10 cellular contexts compared by ENCODE assay signal in the genomic region with DNA sequence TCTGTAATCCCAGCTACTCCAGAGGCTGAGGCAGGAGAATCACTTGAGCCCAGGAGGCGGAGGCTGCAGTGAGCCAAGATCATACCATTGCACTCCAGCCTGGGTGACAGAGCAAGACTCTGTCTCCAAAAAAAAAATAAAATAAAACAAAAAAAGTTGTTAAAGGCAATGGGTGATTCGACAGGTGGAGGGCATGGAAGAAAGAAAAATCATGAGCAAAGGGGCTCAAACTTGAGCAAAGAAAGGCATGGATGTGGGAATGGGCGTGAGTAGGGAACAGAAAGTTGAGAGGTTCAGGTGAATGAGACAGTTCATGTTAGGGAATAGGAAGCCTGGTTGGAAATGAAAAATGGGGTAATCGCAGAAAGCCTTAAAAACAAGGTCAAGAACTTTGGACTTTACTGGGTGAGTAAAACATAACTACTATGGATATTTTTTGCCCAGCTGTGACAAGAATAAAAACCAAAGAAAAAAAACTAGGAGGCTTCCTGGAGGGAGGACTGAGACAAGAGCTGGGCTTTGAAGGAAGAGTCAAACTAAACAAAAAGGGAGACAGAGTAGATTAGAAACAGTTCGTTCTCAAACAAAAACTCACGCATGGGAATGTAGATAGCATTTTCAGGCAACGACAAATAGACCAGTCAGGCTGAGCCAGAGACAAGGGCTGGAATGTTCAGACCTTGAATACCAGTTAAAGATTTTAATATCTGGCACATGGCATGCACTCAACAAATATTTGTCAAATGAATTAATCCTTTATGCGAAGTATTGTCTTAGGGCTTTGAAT. TPM values are rescaled to one million over a fixed set of nuclear protein-coding genes. Genes with fewer than 3 reads are reported as not detected.
A peak's percentile ranks its signal among the peaks of the same experiment; 100 is the strongest.
DNase-seq lines count a peak whose midpoint lies in the region; ATAC-seq, FAIRE-seq and TF ChIP-seq lines count a peak whose summit lies in the region.
"Had no signal": no experiment of that assay in that cellular context is flagged by ENCODE, and none has a peak within 500 bp of the region (broad histone marks: within the 10 kb centered on the region; RNA-seq: fewer than 3 reads in every experiment).

No MANE protein-coding gene starts in this region.

- no peak overlapping the region for H2AFZ ChIP-seq in SK-N-SH (ENCODE audit: low read depth)

- H4K20me1 ChIP-seq in SK-N-SH (ENCODE audit: insufficient read depth) = no peaks in the 10 kb centered on the region

- peaks cover 19% of the 10 kb centered on the region for H3F3A ChIP-seq in SK-N-SH (replicated peaks; ENCODE audit: insufficient read depth)

- WGBS in SK-N-SH (ENCODE audit: low lambda C conversion rate) = 60% methylated on average over 8 of the region's 8 CpGs
- 18 to 20% methylated on average over 8 of the region's 8 CpGs for WGBS in pancreas, 2 donors

- peaks cover 0 to 2% of the 10 kb centered on the region in 2 donors for H3K27me3 Mint-ChIP-seq in CD8-positive, alpha-beta memory T cell
- H3K27me3 Mint-ChIP-seq: stimulated activated naive CD8-positive, alpha-beta T cell treated with anti-CD3 and anti-CD28 coated beads, Interleukin-15, Interleukin-2, amounts not matched to agents 100 ng/mL and 50 ng/mL, for 24 hours had no signal

- peak overlapping the region; percentile 32; the same call in 1 of the 2 replicates for H3K4me2 ChIP-seq in SK-N-SH

- H3K36me3 Mint-ChIP-seq in CD8-positive, alpha-beta memory T cell = peaks cover 0 to 25% (median 6%) of the 10 kb centered on the region in 3 donors

- TF ChIP-seq CTCF in SK-N-SH (IDR thresholded peaks at IDR 0.05) (no peak), fibroblast of pulmonary artery (IDR thresholded peaks at IDR 0.05; ENCODE audit: low read length, missing control alignments) (no peak), pancreas (IDR thresholded peaks at IDR 0.05) (no peak)

- POLR2A ChIA-PET in CD8-positive, alpha-beta memory T cell (lab: Charles Lee) = no interaction called here
- POLR2A ChIA-PET in SK-N-SH (lab: Yijun Ruan, JAX) = no interaction called here

- peak; percentile 83 to 91 (median 89) for ATAC-seq in pancreas
- no peak for ATAC-seq in GM18858 (IDR thresholded peaks at IDR 0.05; ENCODE audit: unreplicated experiment)

- no peak overlapping the region for H3K4me3 Mint-ChIP-seq in CD8-positive, alpha-beta memory T cell
- H3K4me3 Mint-ChIP-seq: stimulated activated naive CD8-positive, alpha-beta T cell treated with anti-CD3 and anti-CD28 coated beads, Interleukin-15, Interleukin-2, amounts not matched to agents 100 ng/mL and 50 ng/mL, for 24 hours had no signal

- no peak for DNase-seq in CD8-positive, alpha-beta memory T cell
- DNase-seq in SK-N-SH = no peak
- DNase-seq in fibroblast of pulmonary artery (ENCODE audit: low read depth) = peak; percentile 64
- DNase-seq in pancreas = peak in 1 of 6 donors; percentile 30
- DNase-seq in superior temporal gyrus (ENCODE audit: extremely low spot score) = no peak
- no peak for DNase-seq in activated gamma-delta T cell (lab: John Stamatoyannopoulos, UW)
- no peak for DNase-seq in iPS-NIHi11 (ENCODE audit: low spot score)
- DNase-seq: small intestine had no signal

- H3K79me2 ChIP-seq in SK-N-SH (ENCODE audit: insufficient read depth) = peaks cover 61% of the 10 kb centered on the region

- no peak for TF ChIP-seq EP300 in SK-N-SH (IDR thresholded peaks at IDR 0.05; ENCODE audit: borderline replicate concordance in 1 of 2, low read depth in 1 of 2, low read length in 1 of 2)

- no peaks in the 10 kb centered on the region for H3K9me3 Mint-ChIP-seq in CD8-positive, alpha-beta memory T cell
- H3K9me3 Mint-ChIP-seq: stimulated activated naive CD8-positive, alpha-beta T cell treated with anti-CD3 and anti-CD28 coated beads, Interleukin-15, Interleukin-2, amounts not matched to agents 100 ng/mL and 50 ng/mL, for 24 hours had no signal

- H3K9me3 ChIP-seq in CD8-positive, alpha-beta memory T cell (ENCODE audit: low read length) = no peaks in the 10 kb centered on the region
- H3K9me3 ChIP-seq in SK-N-SH = no peaks in the 10 kb centered on the region
- no peaks in the 10 kb centered on the region for H3K9me3 ChIP-seq in pancreas

- H3K27ac Mint-ChIP-seq in CD8-positive, alpha-beta memory T cell = peak overlapping the region; percentile 8 to 93 (median 40)
- H3K27ac Mint-ChIP-seq: stimulated activated naive CD8-positive, alpha-beta T cell treated with anti-CD3 and anti-CD28 coated beads, Interleukin-15, Interleukin-2, amounts not matched to agents 100 ng/mL and 50 ng/mL, for 24 hours had no signal

- CTCF ChIA-PET in CD8-positive, alpha-beta memory T cell (lab: Charles Lee) = no interaction called here
- CTCF ChIA-PET in SK-N-SH (lab: Yijun Ruan, JAX) = no interaction called here

- FAIRE-seq in pancreas (lab: Jason Lieb, UNC) = no peak
- FAIRE-seq: small intestine had no signal

- peaks cover 10% of the 10 kb centered on the region for H3K36me3 ChIP-seq in CD8-positive, alpha-beta memory T cell (ENCODE audit: insufficient read depth, low read length)
- H3K36me3 ChIP-seq in SK-N-SH (replicated peaks in 1 of 2; ENCODE audit: control insufficient read depth in 1 of 2, insufficient read depth in 2 of 2, low read length in 1 of 2) (peaks cover 8 to 16% of the 10 kb centered on the region in 2 experiments), pancreas (no peaks in the 10 kb centered on the region)

- H3K9me2 ChIP-seq in SK-N-SH = no peaks in the 10 kb centered on the region

- peaks cover 14 to 23% (median 22%) of the 10 kb centered on the region in 3 donors for H3K4me1 Mint-ChIP-seq in CD8-positive, alpha-beta memory T cell

- no peak for TF ChIP-seq RAD21 in SK-N-SH (IDR thresholded peaks at IDR 0.05; ENCODE audit: low read length)

- H3K27ac ChIP-seq in CD8-positive, alpha-beta memory T cell (ENCODE audit: low read depth, low read length) = no peak overlapping the region
- peak overlapping the region in 1 of 2 experiments; percentile 79; a peak in 3 of 4 replicates for H3K27ac ChIP-seq in SK-N-SH (ENCODE audit: low read depth in 2 of 2, low read length in 1 of 2)
- H3K27ac ChIP-seq in pancreas = peak overlapping the region; percentile 47 to 78 (median 72)

- H3K4me3 ChIP-seq in CD8-positive, alpha-beta memory T cell (ENCODE audit: low read length) = no peak overlapping the region
- H3K4me3 ChIP-seq in SK-N-SH (ENCODE audit: low read depth in 2 of 2, low read length in 1 of 2) (no peak overlapping the region), fibroblast of pulmonary artery (replicated peaks; ENCODE audit: low read depth, low read length) (no peak overlapping the region), pancreas (no peak overlapping the region)

- H3K27me3 ChIP-seq in CD8-positive, alpha-beta memory T cell (ENCODE audit: insufficient read depth, low read length, poor library complexity, severe bottlenecking) = no peaks in the 10 kb centered on the region
- H3K27me3 ChIP-seq in SK-N-SH (ENCODE audit: insufficient read depth) = no peaks in the 10 kb centered on the region
- no peaks in the 10 kb centered on the region for H3K27me3 ChIP-seq in pancreas

- peak overlapping the region; percentile 14; the same call in 1 of the 2 replicates for H3K9ac ChIP-seq in SK-N-SH

- intact Hi-C loops in pancreas (cut with DNase I) = loop anchor here in 1 of 3 donors (10.0 kb wide), 1 partner anchor 74 kb away; no protein-coding TSS in a partner anchor

- H3K4me1 ChIP-seq in CD8-positive, alpha-beta memory T cell (ENCODE audit: insufficient read depth, low read length) = peaks cover 3% of the 10 kb centered on the region
- H3K4me1 ChIP-seq in SK-N-SH (ENCODE audit: control insufficient read depth in 1 of 2, insufficient read depth in 2 of 2, low read depth in 1 of 2, low read length in 1 of 2) (peaks cover 0 to 11% of the 10 kb centered on the region in 2 experiments; a peak in 1 of 4 replicates), pancreas (peaks cover 13 to 36% (median 31%) of the 10 kb centered on the region in 3 donors)

TF ChIP-seq in SK-N-SH, 30 proteins besides CTCF, POLR2A, EP300 and RAD21:
- no peak for TF ChIP-seq USF1 (IDR thresholded peaks at IDR 0.05; ENCODE audit: borderline replicate concordance, low read depth)
- peak; percentile 22; the same call in 1 of the 2 replicates for TF ChIP-seq TCF12 (IDR thresholded peaks at IDR 0.05)

RNA-seq across cellular contexts. Expression of gene PYM1, which starts 18.8 kb away (rescaled TPM):
- 10 to 100 TPM; 35.8 to 38.4 TPM for total RNA-seq in CD8-positive, alpha-beta memory T cell
- polyA plus RNA-seq in CD8-positive, alpha-beta memory T cell = 80.8 TPM
- polyA plus RNA-seq in SK-N-SH (2012; rRNA removed) (36.0 and 36.3 TPM in 2 replicates), pancreas (10 to 100 TPM; 24.4 to 32.9 TPM)
- polyA plus RNA-seq in SK-N-SH (2012; cell fraction: cytosol; rRNA removed) = 39.3 and 40.9 TPM in 2 replicates
- polyA plus RNA-seq in SK-N-SH (2012; cell fraction: nucleus; rRNA removed) = 16.7 and 21.0 TPM in 2 replicates
- 10 to 100 TPM; 10.8 to 14.9 (median 13.0) TPM for total RNA-seq in pancreas

RNA-seq across cellular contexts. Expression of gene DGKA, which starts 22.0 kb away (rescaled TPM):
- total RNA-seq in CD8-positive, alpha-beta memory T cell = 100 to 1,000 TPM; 221 to 236 TPM
- 234 TPM for polyA plus RNA-seq in CD8-positive, alpha-beta memory T cell
- polyA plus RNA-seq in SK-N-SH (2012; rRNA removed) = 74.6 and 75.9 TPM in 2 replicates
- 47.2 and 52.0 TPM in 2 replicates for polyA plus RNA-seq in SK-N-SH (2012; cell fraction: cytosol; rRNA removed)
- 213 and 244 TPM in 2 replicates for polyA plus RNA-seq in SK-N-SH (2012; cell fraction: nucleus; rRNA removed)
- 10 to 100 TPM; 15.5 to 34.9 (median 22.8) TPM for total RNA-seq in pancreas
- 10 to 100 TPM; 40.2 to 53.9 TPM for polyA plus RNA-seq in pancreas

RNA-seq across cellular contexts. Expression of gene PMEL, which starts 56.9 kb away (rescaled TPM):
- under 1 TPM; 0.28 to 0.33 TPM for total RNA-seq in CD8-positive, alpha-beta memory T cell
- polyA plus RNA-seq in CD8-positive, alpha-beta memory T cell = not detected
- polyA plus RNA-seq in SK-N-SH (2012; rRNA removed) (1.8 and 2.7 TPM in 2 replicates), pancreas (1 to 10 TPM; 2.6 to 3.5 TPM)
- 0.60 and 0.79 TPM in 2 replicates for polyA plus RNA-seq in SK-N-SH (2012; cell fraction: cytosol; rRNA removed)
- 5.4 and 5.5 TPM in 2 replicates for polyA plus RNA-seq in SK-N-SH (2012; cell fraction: nucleus; rRNA removed)
- total RNA-seq in pancreas = 1 to 10 TPM; 1.2 to 2.4 (median 2.1) TPM

RNA-seq across cellular contexts. Expression of gene CDK2, which starts 57.7 kb away (rescaled TPM):
- 100 to 1,000 TPM; 117 to 125 TPM for total RNA-seq in CD8-positive, alpha-beta memory T cell
- polyA plus RNA-seq in CD8-positive, alpha-beta memory T cell = 8.2 TPM
- polyA plus RNA-seq in SK-N-SH (2012; rRNA removed) = 34.7 and 43.3 TPM in 2 replicates
- 21.7 and 27.5 TPM in 2 replicates for polyA plus RNA-seq in SK-N-SH (2012; cell fraction: cytosol; rRNA removed)
- 81.1 and 115 TPM in 2 replicates for polyA plus RNA-seq in SK-N-SH (2012; cell fraction: nucleus; rRNA removed)
- total RNA-seq in pancreas = 10 to 100 TPM in 2 of 6 donors, 1 to 10 TPM in 4; 6.6 to 13.3 (median 9.7) TPM
- polyA plus RNA-seq in pancreas = 10 to 100 TPM in 1 of 2 donors, 1 to 10 TPM in 1; 5.7 to 19.8 TPM
